In the genomic region with DNA sequence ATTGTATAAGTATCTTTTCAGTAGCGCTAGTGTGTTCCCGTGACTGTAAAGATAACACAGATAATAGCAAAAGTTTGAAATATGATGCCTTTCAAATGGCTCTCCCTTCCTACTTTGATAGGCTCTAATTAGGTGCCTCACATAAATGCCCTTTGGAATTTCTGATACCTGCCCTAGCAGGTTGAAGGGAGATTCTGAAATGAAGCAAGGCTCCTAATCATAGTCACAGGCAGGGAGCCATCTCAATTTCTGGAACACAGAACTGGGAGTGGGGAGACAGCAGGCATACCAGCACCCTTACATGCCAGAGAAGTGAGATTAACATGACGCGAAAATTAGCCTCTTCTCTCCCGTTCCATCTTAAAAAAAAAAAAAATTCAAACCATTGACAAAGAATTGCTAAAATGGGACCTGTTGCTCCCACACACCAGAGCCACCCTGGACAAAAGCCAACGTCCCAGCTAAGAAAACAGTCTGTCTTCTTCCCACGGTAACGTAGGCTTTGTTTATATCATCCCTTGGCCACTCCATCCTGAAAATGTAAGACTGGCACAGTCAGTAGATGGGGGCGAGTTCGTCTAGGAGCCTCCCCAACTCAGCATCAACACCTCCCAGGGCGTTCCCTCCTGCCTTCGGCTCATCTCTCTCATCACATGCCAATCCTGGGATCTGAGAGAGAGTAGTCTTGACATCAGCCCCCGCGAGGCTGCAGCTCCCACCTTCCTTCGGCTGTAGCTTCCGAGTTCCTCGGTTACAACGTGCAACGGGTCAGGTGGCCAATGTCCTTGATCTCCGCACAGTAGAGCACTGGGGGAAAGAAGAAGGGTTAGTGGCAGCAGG, we compare ENCODE assay signal across 8 cellular contexts. TPM values are rescaled to one million over a fixed set of nuclear protein-coding genes. Genes with fewer than 3 reads are reported as not detected.
A peak's percentile ranks its signal among the peaks of the same experiment; 100 is the strongest.
DNase-seq lines count a peak whose midpoint lies in the region; ATAC-seq and TF ChIP-seq lines count a peak whose summit lies in the region.

No MANE protein-coding gene starts in this region.

- H3K27me3 Mint-ChIP-seq in immature natural killer cell (ENCODE audit: low read depth in 3 of 3): peaks cover 2 to 12% (median 4%) of the 10 kb centered on the region in 3 donors
- no peaks in the 10 kb centered on the region for H3K27me3 Mint-ChIP-seq in stimulated activated naive CD8-positive, alpha-beta T cell treated with anti-CD3 and anti-CD28 coated beads, Interleukin-15, Interleukin-2, amounts not matched to agents 100 ng/mL and 50 ng/mL, for 24 hours

- DNase-seq in immature natural killer cell: no peak
- DNase-seq in ureter (ENCODE audit: low spot score): no peak
- DNase-seq in stimulated activated CD8-positive, alpha-beta memory T cell treated with anti-CD3 and anti-CD28 coated beads, Interleukin-4, amount 100 ng/mL, for 48 hours: no peak
- DNase-seq in SW 1271 (lab: John Stamatoyannopoulos, UW): no peak

- H3K4me1 Mint-ChIP-seq in immature natural killer cell: peaks cover 25 to 32% of the 10 kb centered on the region in 2 donors
- H3K4me1 Mint-ChIP-seq in stimulated activated naive CD8-positive, alpha-beta T cell treated with anti-CD3 and anti-CD28 coated beads, Interleukin-15, Interleukin-2, amounts not matched to agents 100 ng/mL and 50 ng/mL, for 24 hours (ENCODE audit: low read depth): peaks cover 33% of the 10 kb centered on the region

- peak overlapping the region; percentile 80 to 91 (median 86) for H3K4me3 Mint-ChIP-seq in immature natural killer cell
- H3K4me3 Mint-ChIP-seq in stimulated activated naive CD8-positive, alpha-beta T cell treated with anti-CD3 and anti-CD28 coated beads, Interleukin-15, Interleukin-2, amounts not matched to agents 100 ng/mL and 50 ng/mL, for 24 hours: peak overlapping the region; percentile 90

- ATAC-seq in GM19395 (IDR thresholded peaks at IDR 0.05; ENCODE audit: unreplicated experiment): peak; percentile 7

- peak overlapping the region; percentile 78 to 95 (median 86) for H3K27ac Mint-ChIP-seq in immature natural killer cell
- H3K27ac Mint-ChIP-seq in stimulated activated naive CD8-positive, alpha-beta T cell treated with anti-CD3 and anti-CD28 coated beads, Interleukin-15, Interleukin-2, amounts not matched to agents 100 ng/mL and 50 ng/mL, for 24 hours: peak overlapping the region; percentile 88

- H3K36me3 Mint-ChIP-seq in immature natural killer cell: peaks cover 10% of the 10 kb centered on the region in 3 donors
- H3K36me3 Mint-ChIP-seq in stimulated activated naive CD8-positive, alpha-beta T cell treated with anti-CD3 and anti-CD28 coated beads, Interleukin-15, Interleukin-2, amounts not matched to agents 100 ng/mL and 50 ng/mL, for 24 hours (ENCODE audit: low read depth): peaks cover 26% of the 10 kb centered on the region

- TF ChIP-seq RAD21 in Ishikawa (IDR thresholded peaks at IDR 0.05; ENCODE audit: low read depth): no peak

- no peaks in the 10 kb centered on the region for H3K9me3 Mint-ChIP-seq in immature natural killer cell
- H3K9me3 Mint-ChIP-seq in stimulated activated naive CD8-positive, alpha-beta T cell treated with anti-CD3 and anti-CD28 coated beads, Interleukin-15, Interleukin-2, amounts not matched to agents 100 ng/mL and 50 ng/mL, for 24 hours: no peaks in the 10 kb centered on the region

- peak overlapping the region; percentile 84 for H3K27ac ChIP-seq in angular gyrus (ENCODE audit: low read depth, low read length)

- TF ChIP-seq EP300 in Ishikawa (IDR thresholded peaks at IDR 0.05; ENCODE audit: borderline replicate concordance): no peak

TF ChIP-seq in Ishikawa, 13 proteins besides CTCF, POLR2A, EP300 and RAD21:
- TF ChIP-seq, protein P1, sequence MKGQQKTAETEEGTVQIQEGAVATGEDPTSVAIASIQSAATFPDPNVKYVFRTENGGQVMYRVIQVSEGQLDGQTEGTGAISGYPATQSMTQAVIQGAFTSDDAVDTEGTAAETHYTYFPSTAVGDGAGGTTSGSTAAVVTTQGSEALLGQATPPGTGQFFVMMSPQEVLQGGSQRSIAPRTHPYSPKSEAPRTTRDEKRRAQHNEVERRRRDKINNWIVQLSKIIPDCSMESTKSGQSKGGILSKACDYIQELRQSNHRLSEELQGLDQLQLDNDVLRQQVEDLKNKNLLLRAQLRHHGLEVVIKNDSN (IDR thresholded peaks at IDR 0.05): peak; percentile 18; the same call in 1 of the 2 replicates
- TF ChIP-seq FOXM1 (IDR thresholded peaks at IDR 0.05; ENCODE audit: borderline replicate concordance, low read depth): no peak
TF ChIP-seq in Ishikawa: peak in this region for 1.

RNA-seq across cellular contexts. Expression of a gene that starts 1.1 kb away (rescaled TPM):
- polyA plus RNA-seq in immature natural killer cell: 1 to 10 TPM; 1.9 to 3.3 (median 2.7) TPM
- total RNA-seq in ureter: 2.5 TPM

RNA-seq across cellular contexts. Expression of a gene that starts 14.7 kb away (rescaled TPM):
- under 1 TPM in 2 of 3 donors, not detected in 1; 0.15 to 0.26 TPM for polyA plus RNA-seq in immature natural killer cell
- 7.9 TPM for total RNA-seq in ureter

RNA-seq across cellular contexts. Expression of a gene that starts 16.8 kb away (rescaled TPM):
- 100 to 1,000 TPM; 233 to 379 (median 288) TPM for polyA plus RNA-seq in immature natural killer cell
- 166 TPM for total RNA-seq in ureter

RNA-seq across cellular contexts. Expression of a gene that starts 17.0 kb away (rescaled TPM):
- polyA plus RNA-seq in immature natural killer cell: 10 to 100 TPM in 1 of 3 donors, 1 to 10 TPM in 2; 1.8 to 14.4 (median 8.3) TPM
- 25.6 TPM for total RNA-seq in ureter

RNA-seq across cellular contexts. Expression of a gene that starts 26.4 kb away (rescaled TPM):
- polyA plus RNA-seq in immature natural killer cell: 10 to 100 TPM in 1 of 3 donors, 1 to 10 TPM in 1, under 1 TPM in 1; 0.72 to 19.6 (median 3.5) TPM
- 225 TPM for total RNA-seq in ureter
